16 cellular contexts compared by ENCODE assay signal in the genomic region with DNA sequence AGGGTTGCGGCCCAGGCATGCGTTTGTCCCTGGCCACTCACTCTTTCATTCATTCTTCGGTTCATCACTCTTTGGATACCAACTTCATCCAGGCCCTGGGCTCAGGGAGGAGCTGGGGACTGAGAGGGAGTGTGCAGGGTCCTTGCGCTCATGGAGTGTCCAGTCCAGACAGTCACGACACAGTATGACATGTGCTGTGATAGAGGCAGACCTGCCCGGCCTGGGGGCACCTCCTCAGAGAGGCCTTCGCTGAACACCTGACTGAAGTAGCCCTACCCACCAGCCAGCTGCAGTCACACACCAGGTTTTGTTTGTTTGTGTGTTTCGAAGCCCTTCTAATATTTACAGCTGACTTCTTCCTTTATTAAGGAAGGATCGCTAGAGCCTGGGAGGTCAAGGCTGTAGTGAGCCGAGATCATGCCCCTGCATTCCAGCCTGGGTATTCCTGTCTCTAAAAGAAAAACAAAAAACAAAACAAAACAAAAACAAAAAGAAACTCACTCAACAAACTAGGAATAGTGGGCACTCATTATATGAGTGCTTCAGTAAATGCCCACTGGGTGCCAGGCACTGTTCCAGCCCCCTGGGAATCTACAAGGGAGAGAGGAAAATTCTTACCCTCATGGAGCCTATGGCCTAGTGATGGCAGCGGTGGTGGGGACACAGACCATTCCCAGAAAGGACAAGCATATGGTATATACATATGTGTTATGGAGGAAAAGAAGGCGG. TPM values are rescaled to one million over a fixed set of nuclear protein-coding genes. Genes with fewer than 3 reads are reported as not detected.
DNase-seq lines count a peak whose midpoint lies in the region; ATAC-seq and TF ChIP-seq lines count a peak whose summit lies in the region.
"Had no signal": no experiment of that assay in that cellular context is flagged by ENCODE, and none has a peak within 500 bp of the region (broad histone marks: within the 10 kb centered on the region; RNA-seq: fewer than 3 reads in every experiment).

No MANE protein-coding gene starts in this region.

- no peaks in the 10 kb centered on the region for H3K36me3 ChIP-seq in adipocyte (ENCODE audit: control insufficient read depth, insufficient read depth, low read length, severe bottlenecking)
- H3K36me3 ChIP-seq: ovary, spleen had no signal

- peak overlapping the region; percentile 38 for H3K27ac Mint-ChIP-seq in T-helper 2 cell treated with Interferon-gamma antibody and Interleukin-4, amounts not matched to agents 5 μg/mL and 100 μg/mL, for 36 hours
- no peak overlapping the region for H3K27ac Mint-ChIP-seq in mesothelial cell of epicardium
- no peak overlapping the region for H3K27ac Mint-ChIP-seq in stimulated activated memory B cell treated with anti-CD40 and anti-IgM and Interleukin-4, amounts not matched to agents 10 μg/mL and 1 μg/mL and 100 μg/mL, for 72 hours

- no peaks in the 10 kb centered on the region for H3K9me3 Mint-ChIP-seq in T-helper 2 cell treated with Interferon-gamma antibody and Interleukin-4, amounts not matched to agents 5 μg/mL and 100 μg/mL, for 36 hours
- no peaks in the 10 kb centered on the region for H3K9me3 Mint-ChIP-seq in mesothelial cell of epicardium
- H3K9me3 Mint-ChIP-seq in stimulated activated memory B cell treated with anti-CD40 and anti-IgM and Interleukin-4, amounts not matched to agents 10 μg/mL and 1 μg/mL and 100 μg/mL, for 72 hours = no peaks in the 10 kb centered on the region

- DNase-seq in T-helper 2 cell treated with Interferon-gamma antibody and Interleukin-4, amounts not matched to agents 5 μg/mL and 100 μg/mL, for 36 hours (ENCODE audit: low spot score) = no peak
- no peak for DNase-seq in T-helper 2 cell
- DNase-seq in adipocyte (ENCODE audit: low read depth) = no peak
- no peak for DNase-seq in mesothelial cell of epicardium (ENCODE audit: low spot score in 2 of 2, unreplicated experiment in 2 of 2)
- DNase-seq: 8988T; activated naive CD4-positive, alpha-beta T cell treated with anti-CD3 and anti-CD28 coated beads, Interleukin-2, amount 50 U/mL, for 16 hours; mesendoderm; NCI-H1092; SIG-M5; spleen had no signal

- peak overlapping the region; percentile 74 for H3K9ac ChIP-seq in adipocyte (ENCODE audit: low read length)

- peaks cover 4% of the 10 kb centered on the region for H3K4me1 Mint-ChIP-seq in T-helper 2 cell treated with Interferon-gamma antibody and Interleukin-4, amounts not matched to agents 5 μg/mL and 100 μg/mL, for 36 hours (ENCODE audit: low read depth)
- peaks cover 2% of the 10 kb centered on the region for H3K4me1 Mint-ChIP-seq in mesothelial cell of epicardium
- no peaks in the 10 kb centered on the region for H3K4me1 Mint-ChIP-seq in stimulated activated memory B cell treated with anti-CD40 and anti-IgM and Interleukin-4, amounts not matched to agents 10 μg/mL and 1 μg/mL and 100 μg/mL, for 72 hours

- no peak overlapping the region for H3K4me3 ChIP-seq in adipocyte (ENCODE audit: low read length)
- H3K4me3 ChIP-seq: ovary had no signal

- H3K4me1 ChIP-seq in adipocyte (ENCODE audit: control insufficient read depth, insufficient read depth, low read length) = peaks cover 7% of the 10 kb centered on the region

- no peaks in the 10 kb centered on the region for H3K36me3 Mint-ChIP-seq in T-helper 2 cell treated with Interferon-gamma antibody and Interleukin-4, amounts not matched to agents 5 μg/mL and 100 μg/mL, for 36 hours (ENCODE audit: low read depth)
- H3K36me3 Mint-ChIP-seq in mesothelial cell of epicardium = no peaks in the 10 kb centered on the region
- H3K36me3 Mint-ChIP-seq in stimulated activated memory B cell treated with anti-CD40 and anti-IgM and Interleukin-4, amounts not matched to agents 10 μg/mL and 1 μg/mL and 100 μg/mL, for 72 hours = no peaks in the 10 kb centered on the region

- ATAC-seq in stimulated activated memory B cell treated with anti-CD40 and anti-IgM and Interleukin-4, amounts not matched to agents 10 μg/mL and 1 μg/mL and 100 μg/mL, for 72 hours = no peak
- no peak for ATAC-seq in HG02588 (IDR thresholded peaks at IDR 0.05; ENCODE audit: unreplicated experiment)
- ATAC-seq in activated CD4-positive, CD25-positive, alpha-beta regulatory T cell treated with anti-CD3 and anti-CD28 coated beads, Interleukin-2, amount 50 U/mL, for 24 hours = no peak
- ATAC-seq in GM19023 (IDR thresholded peaks at IDR 0.05; ENCODE audit: unreplicated experiment) = no peak

- peaks cover 17% of the 10 kb centered on the region for H3K27me3 ChIP-seq in adipocyte (replicated peaks; ENCODE audit: control insufficient read depth, insufficient read depth, low read length)
- H3K27me3 ChIP-seq: ovary had no signal

- H3K4me3 Mint-ChIP-seq in T-helper 2 cell treated with Interferon-gamma antibody and Interleukin-4, amounts not matched to agents 5 μg/mL and 100 μg/mL, for 36 hours = peak overlapping the region; percentile 27
- H3K4me3 Mint-ChIP-seq in mesothelial cell of epicardium = peak overlapping the region; percentile 11
- peak overlapping the region; percentile 24 for H3K4me3 Mint-ChIP-seq in stimulated activated memory B cell treated with anti-CD40 and anti-IgM and Interleukin-4, amounts not matched to agents 10 μg/mL and 1 μg/mL and 100 μg/mL, for 72 hours

- no peak for TF ChIP-seq CTCF in mesothelial cell of epicardium (IDR thresholded peaks at IDR 0.05; ENCODE audit: unreplicated experiment)

- peaks cover 52% of the 10 kb centered on the region for H3K27me3 Mint-ChIP-seq in T-helper 2 cell treated with Interferon-gamma antibody and Interleukin-4, amounts not matched to agents 5 μg/mL and 100 μg/mL, for 36 hours (ENCODE audit: low read depth)
- peaks cover 72% of the 10 kb centered on the region for H3K27me3 Mint-ChIP-seq in mesothelial cell of epicardium (ENCODE audit: low read depth)
- peaks cover 42% of the 10 kb centered on the region for H3K27me3 Mint-ChIP-seq in stimulated activated memory B cell treated with anti-CD40 and anti-IgM and Interleukin-4, amounts not matched to agents 10 μg/mL and 1 μg/mL and 100 μg/mL, for 72 hours

- H3K9me3 ChIP-seq in adipocyte (ENCODE audit: control insufficient read depth, low read length) = no peaks in the 10 kb centered on the region
- H3K9me3 ChIP-seq: ovary, spleen had no signal

RNA-seq across cellular contexts. Expression of a gene that starts 6.3 kb away (rescaled TPM):
- 0.78 to 0.95 TPM (median 0.86 TPM) in 3 replicates for total RNA-seq in mesothelial cell of epicardium
- total RNA-seq: activated CD8-positive, alpha-beta memory T cell treated with anti-CD3 and anti-CD28 coated beads for 36 hours had no signal
